Comparison of ENCODE assay signal across 9 cellular contexts in genomic region chr12:24822121-24822899, GRCh38.
DNase-seq lines count a peak whose midpoint lies in the region; ATAC-seq and TF ChIP-seq lines count a peak whose summit lies in the region.
"Had no signal": no experiment of that assay in that cellular context is flagged by ENCODE, and none has a peak within 500 bp of the region (broad histone marks: within the 10 kb centered on the region; RNA-seq: fewer than 3 reads in every experiment).

No MANE protein-coding gene starts in this region.

- H4K20me1 ChIP-seq in GM23248 (ENCODE audit: insufficient read depth): no peaks in the 10 kb centered on the region

- no peaks in the 10 kb centered on the region for H3K9me2 ChIP-seq in GM23248 (ENCODE audit: insufficient read depth)

- peak; percentile 79 for ATAC-seq in GM18520 (IDR thresholded peaks at IDR 0.05; ENCODE audit: unreplicated experiment)

- H3K4me2 ChIP-seq in GM23248 (ENCODE audit: unreplicated experiment): peak overlapping the region; percentile 51

- H3K9me3 ChIP-seq in GM23248 (ENCODE audit: low read depth): no peaks in the 10 kb centered on the region

- no peak overlapping the region for H2AFZ ChIP-seq in GM23248

- no peaks in the 10 kb centered on the region for H3K27me3 ChIP-seq in GM23248 (replicated peaks; ENCODE audit: insufficient read depth)

- WGBS in GM23248 (ENCODE audit: low coverage in 1 of 2, low lambda C conversion rate in 2 of 2, missing lambda C conversion rate in 2 of 2), 2 experiments: 43 to 49% methylated on average over 5 of the region's 5 CpGs

- TF ChIP-seq CTCF in GM10266 (IDR thresholded peaks at IDR 0.05; ENCODE audit: control insufficient read depth, insufficient read depth, low read depth, missing control alignments): no peak

- peak overlapping the region; percentile 17; the same call in 1 of the 2 replicates for H3K9ac ChIP-seq in GM23248

- peak overlapping the region; percentile 46 for H3K27ac ChIP-seq in GM23248

- peaks cover 26% of the 10 kb centered on the region for H3F3A ChIP-seq in GM23248 (ENCODE audit: insufficient read depth)

- in situ Hi-C loops in GM23248 (cut with MboI): no loop called here

- H3K36me3 ChIP-seq in GM23248 (ENCODE audit: low read depth): peaks cover 27% of the 10 kb centered on the region

- no peaks in the 10 kb centered on the region for H3K79me2 ChIP-seq in GM23248 (ENCODE audit: insufficient read depth)

- peak; percentile 76 for DNase-seq in GM23248
- DNase-seq in MV-4-11 (lab: John Stamatoyannopoulos, UW): peak; percentile 51
- DNase-seq in myocyte (ENCODE audit: low read depth): peak; percentile 43
- no peak for DNase-seq in iPS-NIHi7 (ENCODE audit: extremely low spot score)
- no peak for DNase-seq in GM10266 (ENCODE audit: extremely low spot score)
- no peak for DNase-seq in dermis blood vessel endothelial cell
- DNase-seq in stimulated activated CD4-positive, alpha-beta T cell treated with anti-CD3 and anti-CD28 coated beads, Interleukin-2, amount 100 ng/mL, for 24 hours: no peak
- DNase-seq: activated CD8-positive, alpha-beta memory T cell treated with anti-CD3 and anti-CD28 coated beads, Interleukin-2, amount 50 U/mL, for 48 hours had no signal

- peaks cover 19% of the 10 kb centered on the region for H3K4me1 ChIP-seq in GM23248 (ENCODE audit: insufficient read depth)

- no peak overlapping the region for H3K4me3 ChIP-seq in GM23248

Comparison
In these comparisons a context has a peak if more than half of its experiments do, and no peak if none do; other contexts are left out.
1. DNase-seq: peak in GM23248 (single experiment), MV-4-11 (single experiment) and myocyte (single experiment); none in iPS-NIHi7 (single experiment), GM10266 (single experiment), dermis blood vessel endothelial cell (single experiment) and stimulated activated CD4-positive, alpha-beta T cell treated with anti-CD3 and anti-CD28 coated beads, Interleukin-2, amount 100 ng/mL, for 24 hours (0 of 2).